In the genomic region with DNA sequence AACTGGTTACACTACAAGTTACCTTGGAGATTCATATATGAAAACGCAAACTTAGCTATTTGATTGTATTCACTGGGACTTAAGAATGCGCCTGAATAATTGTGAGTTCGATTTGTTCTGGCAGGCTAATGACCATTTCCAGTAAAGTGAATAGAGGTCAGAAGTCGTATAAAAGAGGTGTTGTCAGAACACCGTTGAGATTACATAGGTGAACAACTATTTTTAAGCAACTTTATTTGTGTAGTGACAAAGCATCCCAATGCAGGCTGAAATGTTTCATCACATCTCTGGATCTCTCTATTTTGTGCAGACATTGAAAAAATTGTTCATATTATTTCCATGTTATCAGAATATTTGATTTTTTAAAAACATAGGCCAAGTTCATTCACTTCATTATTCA, we compare ENCODE assay signal across 11 cellular contexts.
"Had no signal": no experiment of that assay in that cellular context is flagged by ENCODE, and none has a peak within 500 bp of the region (broad histone marks: within the 10 kb centered on the region; RNA-seq: fewer than 3 reads in every experiment).

No MANE protein-coding gene starts in this region.

- H3K4me3 ChIP-seq: GM23248, GM23338, HAP-1 had no signal

- H3K9me3 ChIP-seq: HAP-1 had no signal

- H3K4me1 ChIP-seq: HAP-1 had no signal

- FAIRE-seq: H1, H54 had no signal

- DNase-seq: GM23248, GOT3, H7, H9, HCEC 1CT, HFFc6 had no signal

- H3K4me2 ChIP-seq: GM23338 had no signal

- ATAC-seq: GM23338, HCT116 had no signal

- H3K9ac ChIP-seq: GM23248 had no signal

- H2AFZ ChIP-seq: GM23248, GM23338 had no signal

- H3K27ac ChIP-seq: GM23248 had no signal
